In the genomic region with DNA sequence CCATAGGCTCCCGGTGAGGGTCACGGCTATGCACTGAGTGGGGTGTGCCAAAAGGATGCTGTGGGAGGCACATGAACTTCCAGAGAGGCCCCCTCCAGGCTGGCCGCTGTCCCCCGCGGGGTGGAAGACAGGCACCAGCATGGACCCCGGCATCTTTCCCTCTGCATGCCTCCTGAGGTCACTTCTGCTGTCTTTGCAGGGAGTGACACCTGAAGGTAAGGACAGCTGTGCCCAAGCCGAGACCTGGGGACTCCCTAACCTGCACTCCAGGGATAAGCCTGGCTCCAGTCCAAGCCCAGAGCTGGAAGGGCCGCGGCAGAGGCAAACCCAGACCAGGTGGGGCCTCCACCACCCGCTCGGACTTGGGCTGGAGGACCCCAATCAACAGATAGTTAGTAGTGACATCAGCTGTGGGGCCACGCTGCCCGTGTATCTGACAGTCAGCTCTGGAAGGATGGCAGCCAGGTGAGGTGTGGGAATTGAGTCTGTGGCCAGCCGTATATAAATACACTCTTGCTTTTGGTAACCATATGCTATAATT, we compare ENCODE assay signal across 21 cellular contexts.
"Had no signal": no experiment of that assay in that cellular context is flagged by ENCODE, and none has a peak within 500 bp of the region (broad histone marks: within the 10 kb centered on the region; RNA-seq: fewer than 3 reads in every experiment).

No MANE protein-coding gene starts in this region.

- H3K27ac ChIP-seq: heart left ventricle, left ventricle myocardium inferior, pancreas, psoas muscle, right lobe of liver, stomach, testis, thyroid gland, transverse colon, upper lobe of left lung, vagina had no signal

- H3K9me3 ChIP-seq: heart left ventricle, left ventricle myocardium inferior, pancreas, psoas muscle, right lobe of liver, testis, thyroid gland, upper lobe of left lung, vagina had no signal

- H3K4me3 Mint-ChIP-seq: immature natural killer cell; memory B cell; naive thymus-derived CD8-positive, alpha-beta T cell; stimulated activated effector memory CD8-positive, alpha-beta T cell treated with anti-CD3 and anti-CD28 coated beads, Interleukin-12 subunit alpha, Interleukin-12 subunit beta, amount 100 ng/mL, for 72 hours had no signal

- FAIRE-seq: islet of Langerhans, pancreas had no signal

- H3K4me1 Mint-ChIP-seq: immature natural killer cell; memory B cell; naive thymus-derived CD8-positive, alpha-beta T cell; stimulated activated effector memory CD8-positive, alpha-beta T cell treated with anti-CD3 and anti-CD28 coated beads, Interleukin-12 subunit alpha, Interleukin-12 subunit beta, amount 100 ng/mL, for 72 hours had no signal

- H3K27ac Mint-ChIP-seq: immature natural killer cell; memory B cell; naive thymus-derived CD8-positive, alpha-beta T cell; stimulated activated effector memory CD8-positive, alpha-beta T cell treated with anti-CD3 and anti-CD28 coated beads, Interleukin-12 subunit alpha, Interleukin-12 subunit beta, amount 100 ng/mL, for 72 hours had no signal

- DNase-seq: glutamatergic neuron; heart left ventricle; hypothalamus; immature natural killer cell; left ventricle myocardium inferior; naive thymus-derived CD8-positive, alpha-beta T cell; nucleus accumbens; pancreas; psoas muscle; right lobe of liver; stimulated activated CD4-positive, alpha-beta T cell treated with anti-CD3 and anti-CD28 coated beads, Interleukin-4, amount 100 ng/mL, for 24 hours; stimulated activated naive CD4-positive, alpha-beta T cell; stomach; testis; thyroid gland; transverse colon; upper lobe of left lung had no signal

- H3K36me3 Mint-ChIP-seq: memory B cell; naive thymus-derived CD8-positive, alpha-beta T cell; stimulated activated effector memory CD8-positive, alpha-beta T cell treated with anti-CD3 and anti-CD28 coated beads, Interleukin-12 subunit alpha, Interleukin-12 subunit beta, amount 100 ng/mL, for 72 hours had no signal

- H3K36me3 ChIP-seq: heart left ventricle, left ventricle myocardium inferior, pancreas, right lobe of liver, stomach, thyroid gland, transverse colon, upper lobe of left lung, vagina had no signal

- H3K27me3 ChIP-seq: pancreas, right lobe of liver, testis, thyroid gland, transverse colon, upper lobe of left lung, vagina had no signal

- H3K4me3 ChIP-seq: heart left ventricle, left ventricle myocardium inferior, pancreas, psoas muscle, right lobe of liver, stomach, testis, thyroid gland, transverse colon, upper lobe of left lung, vagina had no signal

- ATAC-seq: heart left ventricle; naive thymus-derived CD8-positive, alpha-beta T cell; pancreas; psoas muscle; right lobe of liver; stimulated activated effector memory CD8-positive, alpha-beta T cell treated with anti-CD3 and anti-CD28 coated beads, Interleukin-12 subunit alpha, Interleukin-12 subunit beta, amount 100 ng/mL, for 72 hours had no signal

- H3K9me3 Mint-ChIP-seq: immature natural killer cell; memory B cell; stimulated activated effector memory CD8-positive, alpha-beta T cell treated with anti-CD3 and anti-CD28 coated beads, Interleukin-12 subunit alpha, Interleukin-12 subunit beta, amount 100 ng/mL, for 72 hours had no signal

- H3K4me1 ChIP-seq: heart left ventricle, left ventricle myocardium inferior, pancreas, psoas muscle, right lobe of liver, stomach, testis, thyroid gland, transverse colon, upper lobe of left lung, vagina had no signal
